In the genomic region with DNA sequence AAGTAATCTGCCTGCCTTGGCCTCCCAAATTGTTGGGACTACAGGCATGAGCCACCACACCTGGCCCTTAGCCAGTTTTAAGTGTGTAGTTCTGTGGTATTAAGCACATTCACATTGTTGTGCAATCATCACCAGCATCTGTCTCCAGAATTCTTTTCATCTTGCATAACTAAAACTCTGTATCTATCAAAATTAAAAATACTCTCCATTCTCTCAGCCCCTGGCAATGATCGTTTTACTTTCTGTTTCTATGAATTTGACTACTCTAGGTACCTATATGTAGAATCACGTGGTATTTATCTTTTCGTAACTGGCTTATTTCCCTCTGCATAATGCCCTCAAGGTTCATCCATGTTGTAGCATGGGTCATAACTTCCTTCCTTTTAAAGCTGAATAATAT, we compare ENCODE assay signal across 1 cellular context.
TF ChIP-seq lines count a peak whose summit lies in the region.

No MANE protein-coding gene starts in this region.

TF ChIP-seq in SK-N-SH, 30 proteins besides CTCF, POLR2A, EP300 and RAD21 (continued from another document):
- TF ChIP-seq SMC3 (IDR thresholded peaks at IDR 0.05; ENCODE audit: low read depth, low read length) (no peak), SIN3A (IDR thresholded peaks at IDR 0.05; ENCODE audit: borderline replicate concordance, low read depth, low read length) (no peak), JUND (IDR thresholded peaks at IDR 0.05) (no peak)
